Comparison of ENCODE assay signal across 22 cellular contexts in the genomic region with DNA sequence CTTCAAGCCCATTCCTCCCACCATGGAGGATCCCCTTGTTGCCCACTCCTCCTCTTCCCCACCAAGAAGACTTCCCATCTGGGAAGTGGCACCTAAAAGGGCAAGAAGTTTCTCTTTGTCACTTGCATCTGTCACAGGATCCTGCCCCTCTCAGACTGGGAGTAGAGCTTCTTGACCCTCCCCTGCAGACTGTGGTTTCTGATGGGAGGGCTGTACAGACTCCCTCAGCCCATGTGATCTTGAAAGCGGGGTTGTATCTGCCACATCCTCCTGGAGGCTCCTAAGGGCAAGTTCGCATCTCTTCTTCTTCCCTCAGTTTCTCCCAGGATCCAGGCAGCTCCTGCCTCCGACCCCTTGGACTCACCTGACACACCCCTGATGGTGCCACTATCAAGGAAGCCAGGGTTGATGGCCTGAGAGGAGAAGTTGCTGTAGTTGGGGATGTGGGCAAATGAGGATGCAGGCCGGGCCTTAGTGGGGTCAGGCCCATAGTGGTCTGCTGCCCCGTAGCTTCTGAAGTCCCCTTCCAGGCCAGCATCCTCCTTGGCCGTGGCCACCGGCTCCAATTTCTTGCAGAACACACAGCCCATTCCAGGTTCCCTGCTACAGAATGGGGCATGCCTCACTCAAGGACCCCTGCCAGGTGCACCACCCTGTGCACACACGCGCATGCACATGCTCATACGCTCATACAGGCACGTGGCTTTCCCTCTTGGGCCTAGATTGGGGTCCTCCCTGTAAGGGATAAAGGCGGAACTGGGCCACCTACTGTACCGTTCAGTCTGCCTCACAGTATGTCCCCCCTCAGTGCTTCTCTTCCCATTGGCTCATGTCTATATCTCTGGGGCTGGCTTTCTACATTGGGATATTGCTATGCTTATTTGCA. TPM values are rescaled to one million over a fixed set of nuclear protein-coding genes. Genes with fewer than 3 reads are reported as not detected.
DNase-seq lines count a peak whose midpoint lies in the region; ATAC-seq and TF ChIP-seq lines count a peak whose summit lies in the region.
"Had no signal": no experiment of that assay in that cellular context is flagged by ENCODE, and none has a peak within 500 bp of the region (broad histone marks: within the 10 kb centered on the region; RNA-seq: fewer than 3 reads in every experiment).

No MANE protein-coding gene starts in this region.

- CTCF ChIA-PET in OCI-LY7 (lab: Charles Lee; ENCODE audit: unreplicated experiment): no interaction called here

- H3K9me2 ChIP-seq in OCI-LY7 (ENCODE audit: insufficient read depth, low read length): no peaks in the 10 kb centered on the region

- H3K4me3 Mint-ChIP-seq in naive thymus-derived CD8-positive, alpha-beta T cell: peak overlapping the region in 6 of 10 donors; percentile 4 to 64 (median 48)
- H3K4me3 Mint-ChIP-seq: nephron progenitor cell had no signal

- BruUV-seq in OCI-LY7 (replicated peaks; lab: Mats Ljungman, UMichigan): no TSS peak

- H3K4me2 ChIP-seq in OCI-LY7 (ENCODE audit: low read length): peak overlapping the region; percentile 69; the same call in 1 of the 2 replicates

- no peaks in the 10 kb centered on the region for H3K79me2 ChIP-seq in OCI-LY7 (ENCODE audit: insufficient read depth, low read depth, low read length)

- no peak overlapping the region for H3K4me3 ChIP-seq in OCI-LY7 (ENCODE audit: low read depth, low read length, poor library complexity, severe bottlenecking)
- H3K4me3 ChIP-seq: body of pancreas, coronary artery, psoas muscle, SJCRH30, tibial nerve had no signal

- intact Hi-C loops in OCI-LY7 (cut with micrococcal nuclease; ENCODE audit: unreplicated experiment): no loop called here

- peak; percentile 46 to 60 for ATAC-seq in naive thymus-derived CD8-positive, alpha-beta T cell
- no peak for ATAC-seq in GM21528 (IDR thresholded peaks at IDR 0.05; ENCODE audit: low FRiP score, unreplicated experiment)
- ATAC-seq: body of pancreas, foreskin keratinocyte, psoas muscle had no signal

- peak overlapping the region in 6 of 10 donors; percentile 48 to 89 (median 68) for H3K27ac Mint-ChIP-seq in naive thymus-derived CD8-positive, alpha-beta T cell
- H3K27ac Mint-ChIP-seq: nephron progenitor cell had no signal

- H3K36me3 ChIP-seq in OCI-LY7 (ENCODE audit: insufficient read depth, low read length): no peaks in the 10 kb centered on the region
- H3K36me3 ChIP-seq: SJCRH30, tibial nerve had no signal

- no peak for TF ChIP-seq CTCF in OCI-LY7 (conservative IDR thresholded peaks at IDR 0.05; ENCODE audit: low read length)

- no peaks in the 10 kb centered on the region for H3K27me3 Mint-ChIP-seq in naive thymus-derived CD8-positive, alpha-beta T cell

- TF ChIP-seq POLR2A in GM19193 (IDR thresholded peaks at IDR 0.05; ENCODE audit: extremely low read depth, insufficient read depth, insufficient read length): peak; percentile 34

- H3K9me3 ChIP-seq in OCI-LY7 (ENCODE audit: low read length): no peaks in the 10 kb centered on the region
- H3K9me3 ChIP-seq: body of pancreas, psoas muscle, SJCRH30, tibial nerve had no signal

- no peaks in the 10 kb centered on the region for H3K36me3 Mint-ChIP-seq in naive thymus-derived CD8-positive, alpha-beta T cell

- no peaks in the 10 kb centered on the region for H4K20me1 ChIP-seq in OCI-LY7 (ENCODE audit: insufficient read depth, low read length)

- no peak overlapping the region for H3K27ac ChIP-seq in OCI-LY7 (ENCODE audit: low read depth, low read length, poor library complexity, severe bottlenecking)
- H3K27ac ChIP-seq: body of pancreas, coronary artery, foreskin keratinocyte, psoas muscle, SJCRH30, tibial nerve had no signal

- DNase-seq in GDM1 (lab: John Stamatoyannopoulos, UW): peak; percentile 48
- DNase-seq in OCI-LY7 (ENCODE audit: low spot score): no peak
- DNase-seq in naive thymus-derived CD8-positive, alpha-beta T cell: no peak
- DNase-seq in SW480 (ENCODE audit: low spot score): no peak
- no peak for DNase-seq in cerebellar cortex (ENCODE audit: low spot score)
- DNase-seq: activated CD4-positive, alpha-beta T cell treated with anti-CD3 and anti-CD28 coated beads for 4 hours; activated naive CD4-positive, alpha-beta T cell treated with Interleukin-2 at 50 U/mL for 16 hours; activated T-cell treated with anti-CD3 and anti-CD28 coated beads for 4 hours; body of pancreas; DMS79 treated with DMSO at 0.1 percent for 48 hours; foreskin keratinocyte; NCI-H187 treated with DMSO at 0.1 percent for 48 hours; NCI-H446 treated with DMSO at 0.1 percent for 48 hours; nephron progenitor cell; psoas muscle; SJCRH30; T1000 had no signal

- H3K9me3 Mint-ChIP-seq in naive thymus-derived CD8-positive, alpha-beta T cell: no peaks in the 10 kb centered on the region
- H3K9me3 Mint-ChIP-seq: nephron progenitor cell had no signal

- H3K4me1 ChIP-seq in OCI-LY7 (ENCODE audit: insufficient read depth, low read length, poor library complexity, severe bottlenecking): peaks cover 69% of the 10 kb centered on the region
- H3K4me1 ChIP-seq: foreskin keratinocyte, psoas muscle, SJCRH30 had no signal

- H2AFZ ChIP-seq in OCI-LY7 (ENCODE audit: low read length): no peak overlapping the region; the same call in 1 of the 2 replicates

- POLR2A ChIA-PET in OCI-LY7 (lab: Charles Lee): interaction anchor here (0.7 to 1.0 kb wide), 4 partner anchors 15 to 216 kb away, joined by 3 read pairs; no protein-coding TSS in a partner anchor
- POLR2A ChIA-PET in naive thymus-derived CD8-positive, alpha-beta T cell (lab: Charles Lee): interaction anchor here (0.9 to 4.8 kb wide), 2 partner anchors 9 to 38 kb away, joined by 5 to 31 read pairs; no protein-coding TSS in a partner anchor

- peaks cover 16 to 43% (median 30%) of the 10 kb centered on the region in 4 donors for H3K4me1 Mint-ChIP-seq in naive thymus-derived CD8-positive, alpha-beta T cell

RNA-seq across cellular contexts. Expression of a gene that starts 11.4 kb away (rescaled TPM):
- total RNA-seq in OCI-LY7 (2014; rRNA removed; shearing (Covaris generic)): 2.2 and 4.1 TPM in 2 replicates
- total RNA-seq in OCI-LY7 (2022): 0.98 and 1.2 TPM in 2 replicates
- total RNA-seq in naive thymus-derived CD8-positive, alpha-beta T cell: 1 to 10 TPM; 2.0 to 2.3 TPM
- 10 to 100 TPM in 1 of 3 donors, 1 to 10 TPM in 2; 1.8 to 69.5 (median 3.3) TPM for polyA plus RNA-seq in naive thymus-derived CD8-positive, alpha-beta T cell
- total RNA-seq: foreskin keratinocyte, SJCRH30 had no signal
- polyA plus RNA-seq: BJ had no signal

RNA-seq across cellular contexts. Expression of a gene that starts 19.6 kb away (rescaled TPM):
- 5.5 and 6.5 TPM in 2 replicates for total RNA-seq in OCI-LY7 (2014; rRNA removed; shearing (Covaris generic))
- 8.4 and 13.8 TPM in 2 replicates for total RNA-seq in OCI-LY7 (2022)
- 10 to 100 TPM; 19.6 to 24.7 TPM for total RNA-seq in naive thymus-derived CD8-positive, alpha-beta T cell
- 1 to 10 TPM in 2 of 3 donors, under 1 TPM in 1; 0.57 to 2.4 (median 1.0) TPM for polyA plus RNA-seq in naive thymus-derived CD8-positive, alpha-beta T cell

RNA-seq across cellular contexts. Expression of a gene that starts 48.4 kb away (rescaled TPM):
- total RNA-seq in OCI-LY7 (2014; rRNA removed; shearing (Covaris generic)): 7.7 and 9.5 TPM in 2 replicates
- 6.0 and 6.8 TPM in 2 replicates for total RNA-seq in OCI-LY7 (2022)
- 10 to 100 TPM; 23.3 to 24.5 TPM for total RNA-seq in naive thymus-derived CD8-positive, alpha-beta T cell
- polyA plus RNA-seq in naive thymus-derived CD8-positive, alpha-beta T cell: 100 to 1,000 TPM; 145 to 171 (median 146) TPM
